1 cellular context compared by ENCODE assay signal in the genomic region with DNA sequence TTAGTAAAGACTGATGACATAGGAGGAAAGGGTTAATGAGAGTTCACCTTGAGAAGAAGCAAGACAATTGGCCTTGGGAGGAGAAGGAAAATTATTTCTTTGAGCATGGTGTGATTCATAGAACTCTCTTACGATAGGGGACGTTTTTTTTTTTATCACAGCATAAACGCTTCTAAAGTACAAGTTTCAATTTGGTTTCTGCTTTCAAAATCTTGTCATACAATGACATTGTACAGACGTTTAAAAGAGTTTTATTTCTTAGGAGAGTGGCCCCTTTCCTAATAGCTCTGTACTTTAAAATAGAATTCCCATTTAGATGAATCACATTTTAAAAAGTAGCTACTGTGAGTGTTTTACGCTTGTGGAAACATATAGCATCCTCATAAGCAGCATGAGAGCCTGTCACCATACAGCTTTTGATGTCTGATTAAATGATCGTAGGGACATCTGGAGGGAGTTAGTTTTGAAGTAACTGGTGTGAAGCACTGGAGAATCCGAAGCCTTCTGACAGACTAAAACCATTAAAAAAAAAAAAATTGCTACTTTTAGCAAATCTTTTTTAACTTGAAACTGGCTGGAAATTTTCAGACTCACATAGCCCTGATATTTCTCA.
TF ChIP-seq lines count a peak whose summit lies in the region.

No MANE protein-coding gene starts in this region.

TF ChIP-seq in IMR-90, 13 proteins besides CTCF, POLR2A, EP300 and RAD21:
- no peak for TF ChIP-seq MXI1 (IDR thresholded peaks at IDR 0.05; ENCODE audit: borderline replicate concordance, low read depth, low read length)
- no peak for TF ChIP-seq MAFK (IDR thresholded peaks at IDR 0.05; ENCODE audit: low read depth, low read length)
- TF ChIP-seq NFE2L2 (IDR thresholded peaks at IDR 0.05; ENCODE audit: low read depth, low read length): no peak
- TF ChIP-seq BHLHE40 (IDR thresholded peaks at IDR 0.05; ENCODE audit: low read depth, low read length): no peak
- TF ChIP-seq CEBPB (IDR thresholded peaks at IDR 0.05; ENCODE audit: low read depth, low read length): no peak
- no peak for TF ChIP-seq MAZ (IDR thresholded peaks at IDR 0.05; ENCODE audit: borderline replicate concordance, low read depth, low read length)
- TF ChIP-seq RFX5 (IDR thresholded peaks at IDR 0.05; ENCODE audit: low read depth, low read length): no peak
- no peak for TF ChIP-seq CHD1 (IDR thresholded peaks at IDR 0.05; ENCODE audit: low read depth, low read length)
- TF ChIP-seq, protein P1, sequence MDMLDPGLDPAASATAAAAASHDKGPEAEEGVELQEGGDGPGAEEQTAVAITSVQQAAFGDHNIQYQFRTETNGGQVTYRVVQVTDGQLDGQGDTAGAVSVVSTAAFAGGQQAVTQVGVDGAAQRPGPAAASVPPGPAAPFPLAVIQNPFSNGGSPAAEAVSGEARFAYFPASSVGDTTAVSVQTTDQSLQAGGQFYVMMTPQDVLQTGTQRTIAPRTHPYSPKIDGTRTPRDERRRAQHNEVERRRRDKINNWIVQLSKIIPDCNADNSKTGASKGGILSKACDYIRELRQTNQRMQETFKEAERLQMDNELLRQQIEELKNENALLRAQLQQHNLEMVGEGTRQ (IDR thresholded peaks at IDR 0.05; ENCODE audit: low read depth, low read length): no peak
- TF ChIP-seq FOS (IDR thresholded peaks at IDR 0.05; ENCODE audit: low read depth, low read length): no peak
- no peak for TF ChIP-seq RCOR1 (IDR thresholded peaks at IDR 0.05; ENCODE audit: insufficient replicate concordance, low read length)
